ENCODE assay signal across 8 cellular contexts in genomic region chr2:135985826-135986393, GRCh38. TPM values are rescaled to one million over a fixed set of nuclear protein-coding genes. Genes with fewer than 3 reads are reported as not detected.
DNase-seq lines count a peak whose midpoint lies in the region; ATAC-seq and TF ChIP-seq lines count a peak whose summit lies in the region.

No MANE protein-coding gene starts in this region.

- peak overlapping the region; percentile 99 for H3K4me3 Mint-ChIP-seq in CD4-positive, alpha-beta T cell
- peak overlapping the region; percentile 87 for H3K4me3 Mint-ChIP-seq in activated CD4-positive, alpha-beta memory T cell treated with anti-CD3 and anti-CD28 coated beads, Interleukin-2, amount 10 ng/mL, durations not matched to agents 7 days and 5 days

- intact Hi-C loops in CD4-positive, alpha-beta T cell (cut with DNase I, micrococcal nuclease), result loop anchor here (1.0 to 5.0 kb wide), 6 partner anchors 25 to 398 kb away; partner anchors contain the start of genes CXCR4 (in 1 of the 2) and MCM6 (in 1 of the 2)
- intact Hi-C loops in aorta (cut with DNase I), result loop anchor here in 1 of 2 donors (5.0 kb wide), 1 partner anchor 109 kb away; the partner anchor contains the start of gene MCM6

- H3K27ac ChIP-seq in CD4-positive, alpha-beta T cell (ENCODE audit: low read depth, low read length), result peak overlapping the region; percentile 95
- H3K27ac ChIP-seq in KOPT-K1 (ENCODE audit: low read depth, low read length, poor library complexity, severe bottlenecking) (peak overlapping the region; percentile 99), trophoblast cell (ENCODE audit: low read depth, low read length) (no peak overlapping the region), aorta (ENCODE audit: low read depth in 1 of 2, low read length in 2 of 2) (peak overlapping the region in 1 of 2 donors; percentile 58)

- H3K14ac ChIP-seq in trophoblast cell (ENCODE audit: low read length), result peak overlapping the region; percentile 15

- peaks cover 43% of the 10 kb centered on the region for H3K4me1 Mint-ChIP-seq in CD4-positive, alpha-beta T cell (ENCODE audit: low read depth)
- H3K4me1 Mint-ChIP-seq in activated CD4-positive, alpha-beta memory T cell treated with anti-CD3 and anti-CD28 coated beads, Interleukin-2, amount 10 ng/mL, durations not matched to agents 7 days and 5 days, result peaks cover 41% of the 10 kb centered on the region

- H4K12ac ChIP-seq in trophoblast cell (ENCODE audit: low read depth, low read length), result peak overlapping the region; percentile 87

- H3K36me3 Mint-ChIP-seq in CD4-positive, alpha-beta T cell (ENCODE audit: low read depth), result peaks cover 33% of the 10 kb centered on the region
- H3K36me3 Mint-ChIP-seq in activated CD4-positive, alpha-beta memory T cell treated with anti-CD3 and anti-CD28 coated beads, Interleukin-2, amount 10 ng/mL, durations not matched to agents 7 days and 5 days (ENCODE audit: low read depth), result peaks cover 41% of the 10 kb centered on the region

- peak overlapping the region; percentile 41 for H3K9ac ChIP-seq in trophoblast cell (ENCODE audit: low read length)

- H3K9me3 Mint-ChIP-seq in CD4-positive, alpha-beta T cell, result no peaks in the 10 kb centered on the region
- peaks cover 5% of the 10 kb centered on the region for H3K9me3 Mint-ChIP-seq in activated CD4-positive, alpha-beta memory T cell treated with anti-CD3 and anti-CD28 coated beads, Interleukin-2, amount 10 ng/mL, durations not matched to agents 7 days and 5 days

- no peak overlapping the region for H3K23ac ChIP-seq in trophoblast cell (ENCODE audit: low read length)

- peak overlapping the region; percentile 87 for H2AFZ ChIP-seq in trophoblast cell (ENCODE audit: insufficient read depth, low read length, poor library complexity)

- H2AK5ac ChIP-seq in trophoblast cell (ENCODE audit: low read length), result no peak overlapping the region

- peak overlapping the region; percentile 72 for H3K4me2 ChIP-seq in trophoblast cell (ENCODE audit: low read length)

- peak overlapping the region; percentile 88 for H4K8ac ChIP-seq in trophoblast cell (ENCODE audit: low read depth, low read length)

- peaks cover 0 to 2% of the 10 kb centered on the region in 2 experiments for H3K4me1 ChIP-seq in trophoblast cell (ENCODE audit: control insufficient read depth in 1 of 2, insufficient read depth in 2 of 2, low read length in 2 of 2)
- H3K4me1 ChIP-seq in aorta (ENCODE audit: control insufficient read depth in 1 of 2, insufficient read depth in 2 of 2, low read length in 2 of 2), result no peaks in the 10 kb centered on the region

- H4K91ac ChIP-seq in trophoblast cell (ENCODE audit: low read depth, low read length), result peak overlapping the region; percentile 75

- DNase-seq in CD4-positive, alpha-beta T cell, result peak in 3 of 10 experiments; percentile 48 to 50 (median 49)
- DNase-seq in activated CD4-positive, alpha-beta memory T cell treated with anti-CD3 and anti-CD28 coated beads, Interleukin-2, amount 10 ng/mL, durations not matched to agents 7 days and 5 days, result no peak
- DNase-seq in trophoblast cell (no peak), aorta (no peak), NCI-H1092 (lab: John Stamatoyannopoulos, UW) (no peak)

- peak overlapping the region; percentile 19 for H3K18ac ChIP-seq in trophoblast cell (ENCODE audit: low read length)

- no peaks in the 10 kb centered on the region for H3K27me3 ChIP-seq in CD4-positive, alpha-beta T cell (ENCODE audit: control insufficient read depth, insufficient read depth, low read length)
- no peaks in the 10 kb centered on the region for H3K27me3 ChIP-seq in trophoblast cell (ENCODE audit: insufficient read depth, low read length)
- H3K27me3 ChIP-seq in aorta (ENCODE audit: control insufficient read depth in 1 of 2, insufficient read depth in 2 of 2, low read length in 1 of 2), result no peaks in the 10 kb centered on the region

- H3K79me1 ChIP-seq in trophoblast cell (ENCODE audit: low read length), result peaks cover 11% of the 10 kb centered on the region

- peak overlapping the region; percentile 2 for H2BK5ac ChIP-seq in trophoblast cell (ENCODE audit: low read depth, low read length, poor library complexity)

- no peak for TF ChIP-seq CTCF in CD4-positive, alpha-beta T cell (IDR thresholded peaks at IDR 0.05)

- peaks cover 20% of the 10 kb centered on the region for H3K36me3 ChIP-seq in KOPT-K1 (ENCODE audit: insufficient read depth, low read length)
- peaks cover 0 to 2% of the 10 kb centered on the region in 2 experiments for H3K36me3 ChIP-seq in trophoblast cell (ENCODE audit: control insufficient read depth in 1 of 2, insufficient read depth in 2 of 2, low read length in 2 of 2)
- no peaks in the 10 kb centered on the region for H3K36me3 ChIP-seq in aorta (ENCODE audit: control insufficient read depth in 1 of 2, insufficient read depth in 2 of 2, low read length in 1 of 2)

- H3K9me3 ChIP-seq in CD4-positive, alpha-beta T cell (ENCODE audit: control insufficient read depth, low read length), result no peaks in the 10 kb centered on the region
- H3K9me3 ChIP-seq in KOPT-K1 (ENCODE audit: insufficient read depth, low read length, poor library complexity, severe bottlenecking) (no peaks in the 10 kb centered on the region), trophoblast cell (ENCODE audit: insufficient read depth, low read depth, low read length) (peaks cover 1% of the 10 kb centered on the region), aorta (ENCODE audit: control insufficient read depth, low read length) (no peaks in the 10 kb centered on the region)

- CTCF ChIA-PET in CD4-positive, alpha-beta T cell (lab: Charles Lee), result interaction anchor here (0.9 kb wide), 1 partner anchor 23 kb away, joined by 4 read pairs; no protein-coding TSS in a partner anchor
- CTCF ChIA-PET in activated CD4-positive, alpha-beta memory T cell treated with anti-CD3 and anti-CD28 coated beads, Interleukin-2, amount 10 ng/mL, durations not matched to agents 7 days and 5 days (lab: Charles Lee), result interaction anchor here (0.8 to 1.4 kb wide), 7 partner anchors 14 to 150 kb away, joined by 3 to 6 read pairs (median 4); no protein-coding TSS in a partner anchor

- peak overlapping the region; percentile 99 for H3K27ac Mint-ChIP-seq in CD4-positive, alpha-beta T cell
- peak overlapping the region; percentile 87 for H3K27ac Mint-ChIP-seq in activated CD4-positive, alpha-beta memory T cell treated with anti-CD3 and anti-CD28 coated beads, Interleukin-2, amount 10 ng/mL, durations not matched to agents 7 days and 5 days

- POLR2A ChIA-PET in CD4-positive, alpha-beta T cell (lab: Charles Lee), result interaction anchor here (0.6 to 3.3 kb wide), 19 partner anchors 10 to 455 kb away, joined by 3 to 15 read pairs (median 4); partner anchors contain the start of genes MCM6, R3HDM1 and ZRANB3
- POLR2A ChIA-PET in activated CD4-positive, alpha-beta memory T cell treated with anti-CD3 and anti-CD28 coated beads, Interleukin-2, amount 10 ng/mL, durations not matched to agents 7 days and 5 days (lab: Charles Lee), result interaction anchor here (0.6 to 5.4 kb wide), 24 partner anchors 9 to 398 kb away, joined by 3 to 220 read pairs (median 6); partner anchors contain the start of gene CXCR4

- H3K4ac ChIP-seq in trophoblast cell (ENCODE audit: low read depth, low read length), result peak overlapping the region; percentile 22

- H3K27me3 Mint-ChIP-seq in CD4-positive, alpha-beta T cell, result no peaks in the 10 kb centered on the region
- H3K27me3 Mint-ChIP-seq in activated CD4-positive, alpha-beta memory T cell treated with anti-CD3 and anti-CD28 coated beads, Interleukin-2, amount 10 ng/mL, durations not matched to agents 7 days and 5 days, result no peaks in the 10 kb centered on the region

- peak overlapping the region; percentile 61 for H3K4me3 ChIP-seq in trophoblast cell (ENCODE audit: low read depth, low read length)
- peak overlapping the region; percentile 14 to 71 for H3K4me3 ChIP-seq in aorta (ENCODE audit: low read length in 2 of 2)

- H2BK120ac ChIP-seq in trophoblast cell (ENCODE audit: insufficient read depth, low read length, poor library complexity), result peak overlapping the region; percentile 48

- H2BK12ac ChIP-seq in trophoblast cell (ENCODE audit: low read length), result no peak overlapping the region

- peak; percentile 65 for ATAC-seq in CD4-positive, alpha-beta T cell (ENCODE audit: poor library complexity)
- ATAC-seq in GM21576 (IDR thresholded peaks at IDR 0.05; ENCODE audit: unreplicated experiment) (peak; percentile 38), esophagus mucosa (peak; percentile 39), aorta (ENCODE audit: low FRiP score) (no peak)

- peaks cover 8% of the 10 kb centered on the region for H3K79me2 ChIP-seq in trophoblast cell (ENCODE audit: control insufficient read depth, insufficient read depth, low read length, poor library complexity)

- WGBS in trophoblast cell (ENCODE audit: extremely low coverage, insufficient coverage, insufficient read length), result no CpG with 5 or more reads among the region's 19 CpGs
- WGBS in aorta, 2 donors, result 27% methylated on average over 19 of the region's 19 CpGs

RNA-seq across cellular contexts. Expression of gene DARS1, which starts 0.5 kb away (rescaled TPM):
- 10 to 100 TPM; 38.2 to 41.7 TPM for total RNA-seq in CD4-positive, alpha-beta T cell
- 100 to 1,000 TPM; 147 to 151 TPM for total RNA-seq in activated CD4-positive, alpha-beta memory T cell treated with anti-CD3 and anti-CD28 coated beads, Interleukin-2, amount 10 ng/mL, durations not matched to agents 7 days and 5 days
- total RNA-seq in esophagus mucosa (58.3 TPM), aorta (10 to 100 TPM; 59.8 to 67.7 TPM)
- 90.1 and 92.5 TPM in 2 replicates for polyA plus RNA-seq in trophoblast cell (2013)
- polyA plus RNA-seq in aorta, result 10 to 100 TPM; 42.8 to 47.0 TPM
